Comparison of ENCODE assay signal across 22 cellular contexts in the genomic region with DNA sequence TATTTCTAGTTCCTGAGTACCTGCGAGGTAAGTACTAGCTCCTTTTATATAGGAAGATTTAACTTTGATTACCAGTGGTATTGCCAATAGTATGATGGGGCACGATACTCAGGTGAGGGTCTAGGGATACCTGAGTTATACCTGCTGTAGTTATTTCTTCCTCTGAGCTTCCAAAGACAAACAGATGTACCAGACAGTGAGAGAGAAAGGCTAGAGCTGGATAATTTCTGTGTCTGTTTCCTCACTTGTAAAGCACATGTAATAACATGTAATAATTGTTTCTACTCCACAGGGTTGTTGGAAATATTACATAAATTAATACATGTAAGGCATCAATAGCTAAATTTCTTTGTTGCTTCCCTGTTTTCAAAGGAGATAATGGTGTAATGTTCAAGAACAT. TPM values are rescaled to one million over a fixed set of nuclear protein-coding genes. Genes with fewer than 3 reads are reported as not detected.
A peak's percentile ranks its signal among the peaks of the same experiment; 100 is the strongest.
DNase-seq lines count a peak whose midpoint lies in the region; ATAC-seq and TF ChIP-seq lines count a peak whose summit lies in the region.
"Had no signal": no experiment of that assay in that cellular context is flagged by ENCODE, and none has a peak within 500 bp of the region (broad histone marks: within the 10 kb centered on the region; RNA-seq: fewer than 3 reads in every experiment).

No MANE protein-coding gene starts in this region.

- H3K27me3 ChIP-seq in SK-N-SH (ENCODE audit: insufficient read depth) (no peaks in the 10 kb centered on the region), sigmoid colon (no peaks in the 10 kb centered on the region)
- H3K27me3 ChIP-seq: BLaER1 had no signal

- ATAC-seq in SK-N-SH treated with all-trans-retinoic acid at 6 μM for 48 hours: no peak
- ATAC-seq: Panc1 had no signal

- H3K36me3 ChIP-seq in SK-N-SH (replicated peaks in 1 of 2; ENCODE audit: control insufficient read depth in 1 of 2, insufficient read depth in 2 of 2, low read length in 1 of 2) (no peaks in the 10 kb centered on the region), sigmoid colon (no peaks in the 10 kb centered on the region), urinary bladder (ENCODE audit: insufficient read depth) (no peaks in the 10 kb centered on the region)
- H3K36me3 ChIP-seq: BLaER1, HAP-1 had no signal

- TF ChIP-seq EP300 in SK-N-SH (IDR thresholded peaks at IDR 0.05; ENCODE audit: borderline replicate concordance in 1 of 2, low read depth in 1 of 2, low read length in 1 of 2) (no peak), sigmoid colon (IDR thresholded peaks at IDR 0.05) (no peak)

- TF ChIP-seq CTCF in SK-N-SH (IDR thresholded peaks at IDR 0.05): no peak
- no peak for TF ChIP-seq CTCF in coronary artery (IDR thresholded peaks at IDR 0.05)
- TF ChIP-seq CTCF in sigmoid colon (IDR thresholded peaks at IDR 0.05): no peak

- H3K27ac ChIP-seq in SK-N-SH (ENCODE audit: low read depth in 2 of 2, low read length in 1 of 2): peak overlapping the region; percentile 72 to 84; a peak in 3 of 4 replicates
- H3K27ac ChIP-seq in coronary artery: peak overlapping the region; percentile 25 to 67
- peak overlapping the region in 3 of 4 donors; percentile 33 to 42 (median 41) for H3K27ac ChIP-seq in sigmoid colon
- H3K27ac ChIP-seq in urinary bladder (ENCODE audit: low read depth): peak overlapping the region; percentile 59
- H3K27ac ChIP-seq: BLaER1, GM23248, KMS-11 had no signal

- intact Hi-C loops in sigmoid colon (cut with DNase I): no loop called here

- CTCF ChIA-PET in SK-N-SH (lab: Yijun Ruan, JAX): interaction anchor here (1.0 to 7.1 kb wide), 7 partner anchors 15 to 171 kb away, joined by 3 to 68 read pairs (median 3); a partner anchor contains a TSS

- WGBS in SK-N-SH (ENCODE audit: low lambda C conversion rate): 31% methylated on average over 2 of the region's 2 CpGs
- WGBS in sigmoid colon, 2 donors: 72 to 84% methylated on average over 2 of the region's 2 CpGs
- WGBS in urinary bladder: 70% methylated on average over 2 of the region's 2 CpGs

- H3K4me3 ChIP-seq in SK-N-SH (ENCODE audit: low read depth in 2 of 2, low read length in 1 of 2): no peak overlapping the region
- H3K4me3 ChIP-seq in coronary artery: no peak overlapping the region
- no peak overlapping the region for H3K4me3 ChIP-seq in sigmoid colon
- H3K4me3 ChIP-seq in urinary bladder (ENCODE audit: low read depth, low read length): no peak overlapping the region
- H3K4me3 ChIP-seq: BLaER1, GM23248, HAP-1 had no signal

- H2AFZ ChIP-seq in SK-N-SH (ENCODE audit: low read depth): no peak overlapping the region; the same call in 1 of the 2 replicates

- peak overlapping the region; percentile 47; the same call in 1 of the 2 replicates for H3K4me2 ChIP-seq in SK-N-SH
- H3K4me2 ChIP-seq: BLaER1, KMS-11 had no signal

- DNase-seq in SK-N-SH (no peak), coronary artery (ENCODE audit: low spot score) (no peak), sigmoid colon (no peak), EL (no peak), GDM1 (lab: John Stamatoyannopoulos, UW) (no peak), NCI-H2227 (lab: John Stamatoyannopoulos, UW; ENCODE audit: unreplicated experiment) (no peak)
- DNase-seq: ACHN; Caco-2; CD4-positive, alpha-beta T cell; DMS 273 treated with DMSO at 0.1 percent for 48 hours; DMS79 treated with DMSO at 0.1 percent for 48 hours; NCI-H345; NCI-H774; NK-92 treated with Interleukin-12 subunit alpha and Interleukin-12 subunit beta, amount 100 ng/mL, for 24 hours; SIG-M5 had no signal

- H3K79me2 ChIP-seq in SK-N-SH (ENCODE audit: insufficient read depth): no peaks in the 10 kb centered on the region

- no peaks in the 10 kb centered on the region for H4K20me1 ChIP-seq in SK-N-SH (ENCODE audit: insufficient read depth)
- H4K20me1 ChIP-seq: BLaER1 had no signal

- TF ChIP-seq RAD21 in SK-N-SH (IDR thresholded peaks at IDR 0.05; ENCODE audit: low read length): no peak

- POLR2A ChIA-PET in SK-N-SH (lab: Yijun Ruan, JAX): interaction anchor here (0.6 to 1.1 kb wide), 2 partner anchors 91 to 92 kb away, joined by 3 read pairs; a partner anchor contains a TSS

- no peak overlapping the region for H3K9ac ChIP-seq in SK-N-SH
- H3K9ac ChIP-seq: BLaER1, KMS-11 had no signal

- H3K4me1 ChIP-seq in SK-N-SH (ENCODE audit: control insufficient read depth in 1 of 2, insufficient read depth in 2 of 2, low read depth in 1 of 2, low read length in 1 of 2): peaks cover 4 to 12% of the 10 kb centered on the region in 2 experiments; a peak in 3 of 4 replicates
- H3K4me1 ChIP-seq in sigmoid colon: peaks cover 0 to 10% (median 3%) of the 10 kb centered on the region in 4 donors
- peaks cover 1% of the 10 kb centered on the region for H3K4me1 ChIP-seq in urinary bladder (ENCODE audit: insufficient read depth)
- H3K4me1 ChIP-seq: BLaER1, Caco-2, HAP-1 had no signal

- no peak for TF ChIP-seq POLR2A in sigmoid colon (IDR thresholded peaks at IDR 0.05)

- H3K9me3 ChIP-seq in SK-N-SH: no peaks in the 10 kb centered on the region
- no peaks in the 10 kb centered on the region for H3K9me3 ChIP-seq in sigmoid colon
- H3K9me3 ChIP-seq: BLaER1, Caco-2, HAP-1 had no signal

- H3F3A ChIP-seq in SK-N-SH (replicated peaks; ENCODE audit: insufficient read depth): peaks cover 4% of the 10 kb centered on the region

- H3K9me2 ChIP-seq in SK-N-SH: no peaks in the 10 kb centered on the region

TF ChIP-seq in SK-N-SH, 30 proteins besides CTCF, POLR2A, EP300 and RAD21:
- TF ChIP-seq MEF2A (IDR thresholded peaks at IDR 0.05; ENCODE audit: borderline replicate concordance, low read depth) (no peak), FOXM1 (IDR thresholded peaks at IDR 0.05; ENCODE audit: low read depth) (no peak), GABPA (IDR thresholded peaks at IDR 0.05; ENCODE audit: low read depth) (no peak)
- TF ChIP-seq, protein P1, sequence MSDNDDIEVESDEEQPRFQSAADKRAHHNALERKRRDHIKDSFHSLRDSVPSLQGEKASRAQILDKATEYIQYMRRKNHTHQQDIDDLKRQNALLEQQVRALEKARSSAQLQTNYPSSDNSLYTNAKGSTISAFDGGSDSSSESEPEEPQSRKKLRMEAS (IDR thresholded peaks at IDR 0.05; ENCODE audit: low read depth): no peak

TF ChIP-seq in SK-N-SH treated with all-trans-retinoic acid at 6 μM for 48 hours, 23 proteins besides CTCF, POLR2A, EP300 and RAD21:
- TF ChIP-seq, protein P2, sequence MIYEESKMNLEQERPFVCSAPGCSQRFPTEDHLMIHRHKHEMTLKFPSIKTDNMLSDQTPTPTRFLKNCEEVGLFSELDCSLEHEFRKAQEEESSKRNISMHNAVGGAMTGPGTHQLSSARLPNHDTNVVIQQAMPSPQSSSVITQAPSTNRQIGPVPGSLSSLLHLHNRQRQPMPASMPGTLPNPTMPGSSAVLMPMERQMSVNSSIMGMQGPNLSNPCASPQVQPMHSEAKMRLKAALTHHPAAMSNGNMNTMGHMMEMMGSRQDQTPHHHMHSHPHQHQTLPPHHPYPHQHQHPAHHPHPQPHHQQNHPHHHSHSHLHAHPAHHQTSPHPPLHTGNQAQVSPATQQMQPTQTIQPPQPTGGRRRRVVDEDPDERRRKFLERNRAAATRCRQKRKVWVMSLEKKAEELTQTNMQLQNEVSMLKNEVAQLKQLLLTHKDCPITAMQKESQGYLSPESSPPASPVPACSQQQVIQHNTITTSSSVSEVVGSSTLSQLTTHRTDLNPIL (CRISPR knock-in tag; IDR thresholded peaks at IDR 0.05; ENCODE audit: low read depth): no peak
- no peak for TF ChIP-seq ZNF8 (CRISPR knock-in tag; IDR thresholded peaks at IDR 0.05)
- no peak for TF ChIP-seq GLIS3 (CRISPR knock-in tag; IDR thresholded peaks at IDR 0.05)
- TF ChIP-seq ZC3H10 (CRISPR knock-in tag; IDR thresholded peaks at IDR 0.05): no peak
- no peak for TF ChIP-seq RARB (CRISPR knock-in tag; IDR thresholded peaks at IDR 0.05)
- no peak for TF ChIP-seq TCF4 (CRISPR knock-in tag; IDR thresholded peaks at IDR 0.05; ENCODE audit: borderline replicate concordance)
- TF ChIP-seq, protein P3, sequence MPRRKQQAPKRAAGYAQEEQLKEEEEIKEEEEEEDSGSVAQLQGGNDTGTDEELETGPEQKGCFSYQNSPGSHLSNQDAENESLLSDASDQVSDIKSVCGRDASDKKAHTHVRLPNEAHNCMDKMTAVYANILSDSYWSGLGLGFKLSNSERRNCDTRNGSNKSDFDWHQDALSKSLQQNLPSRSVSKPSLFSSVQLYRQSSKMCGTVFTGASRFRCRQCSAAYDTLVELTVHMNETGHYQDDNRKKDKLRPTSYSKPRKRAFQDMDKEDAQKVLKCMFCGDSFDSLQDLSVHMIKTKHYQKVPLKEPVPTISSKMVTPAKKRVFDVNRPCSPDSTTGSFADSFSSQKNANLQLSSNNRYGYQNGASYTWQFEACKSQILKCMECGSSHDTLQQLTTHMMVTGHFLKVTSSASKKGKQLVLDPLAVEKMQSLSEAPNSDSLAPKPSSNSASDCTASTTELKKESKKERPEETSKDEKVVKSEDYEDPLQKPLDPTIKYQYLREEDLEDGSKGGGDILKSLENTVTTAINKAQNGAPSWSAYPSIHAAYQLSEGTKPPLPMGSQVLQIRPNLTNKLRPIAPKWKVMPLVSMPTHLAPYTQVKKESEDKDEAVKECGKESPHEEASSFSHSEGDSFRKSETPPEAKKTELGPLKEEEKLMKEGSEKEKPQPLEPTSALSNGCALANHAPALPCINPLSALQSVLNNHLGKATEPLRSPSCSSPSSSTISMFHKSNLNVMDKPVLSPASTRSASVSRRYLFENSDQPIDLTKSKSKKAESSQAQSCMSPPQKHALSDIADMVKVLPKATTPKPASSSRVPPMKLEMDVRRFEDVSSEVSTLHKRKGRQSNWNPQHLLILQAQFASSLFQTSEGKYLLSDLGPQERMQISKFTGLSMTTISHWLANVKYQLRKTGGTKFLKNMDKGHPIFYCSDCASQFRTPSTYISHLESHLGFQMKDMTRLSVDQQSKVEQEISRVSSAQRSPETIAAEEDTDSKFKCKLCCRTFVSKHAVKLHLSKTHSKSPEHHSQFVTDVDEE (CRISPR knock-in tag; IDR thresholded peaks at IDR 0.05): no peak
- TF ChIP-seq BACH2 (CRISPR knock-in tag; IDR thresholded peaks at IDR 0.05; ENCODE audit: borderline replicate concordance): no peak

RNA-seq across cellular contexts. Expression of a gene that starts 53.7 kb away (rescaled TPM):
- polyA plus RNA-seq in SK-N-SH (2012; rRNA removed) (4.4 and 4.8 TPM in 2 replicates), sigmoid colon (1 to 10 TPM; 1.2 to 2.2 (median 1.8) TPM), urinary bladder (33.4 TPM)
- polyA plus RNA-seq in SK-N-SH (2012; cell fraction: cytosol; rRNA removed): 5.4 and 6.5 TPM in 2 replicates
- polyA plus RNA-seq in SK-N-SH (2012; cell fraction: nucleus; rRNA removed): 6.0 and 6.2 TPM in 2 replicates
- total RNA-seq in sigmoid colon (100 to 1,000 TPM in 1 of 4 donors, 10 to 100 TPM in 3; 79.6 to 120 (median 89.3) TPM), urinary bladder (78.4 TPM)
